In the genomic region with DNA sequence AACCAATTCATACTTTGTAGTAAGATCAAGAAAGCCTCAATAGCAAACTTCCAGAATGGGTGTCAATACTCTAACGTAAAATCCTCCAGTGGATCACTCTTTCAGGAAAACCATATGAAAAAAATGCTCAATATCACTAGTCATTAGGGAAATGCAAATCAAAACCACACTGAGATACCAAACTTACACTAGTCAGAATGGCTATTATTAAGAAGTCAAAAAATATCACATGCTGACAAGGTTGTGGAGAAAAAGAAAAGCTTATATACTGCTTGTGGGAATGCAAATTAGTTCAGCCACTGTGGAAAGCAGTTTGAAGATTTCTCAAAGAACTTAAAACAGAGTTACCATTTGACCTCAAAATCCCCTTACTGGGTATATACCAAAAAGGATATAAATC, we compare ENCODE assay signal across 16 cellular contexts.
DNase-seq lines count a peak whose midpoint lies in the region; ATAC-seq and TF ChIP-seq lines count a peak whose summit lies in the region.
"Had no signal": no experiment of that assay in that cellular context is flagged by ENCODE, and none has a peak within 500 bp of the region (broad histone marks: within the 10 kb centered on the region; RNA-seq: fewer than 3 reads in every experiment).

No MANE protein-coding gene starts in this region.

- peak; percentile 46 for ATAC-seq in GM18505 (IDR thresholded peaks at IDR 0.05; ENCODE audit: unreplicated experiment)
- ATAC-seq in GM19397 (IDR thresholded peaks at IDR 0.05; ENCODE audit: unreplicated experiment), result peak; percentile 50
- peak; percentile 65 for ATAC-seq in HG02763 (IDR thresholded peaks at IDR 0.05; ENCODE audit: unreplicated experiment)
- peak; percentile 58 for ATAC-seq in HG03378 (IDR thresholded peaks at IDR 0.05; ENCODE audit: unreplicated experiment)
- ATAC-seq: heart right ventricle had no signal

- H3K4me3 ChIP-seq in HAP-1, result no peak overlapping the region
- H3K4me3 ChIP-seq: esophagus muscularis mucosa, heart right ventricle, upper lobe of left lung had no signal

- no peak overlapping the region for H3K27ac ChIP-seq in RWPE1
- H3K27ac ChIP-seq: esophagus muscularis mucosa, heart right ventricle, upper lobe of left lung had no signal

- no peak for TF ChIP-seq CTCF in RWPE1 (conservative IDR thresholded peaks at IDR 0.05; ENCODE audit: low read depth)

- no peak for DNase-seq in RWPE1 (ENCODE audit: low spot score)
- DNase-seq in activated T-cell treated with anti-CD3 and anti-CD28 coated beads for 4 hours, result no peak
- DNase-seq in NCI-H446 treated with DMSO at 0.1 percent for 48 hours (lab: John Stamatoyannopoulos, UW), result no peak
- no peak for DNase-seq in HAP-1 (ENCODE audit: low spot score in 2 of 2)
- DNase-seq: ACHN; activated CD4-positive, alpha-beta T cell treated with anti-CD3 and anti-CD28 coated beads, Interleukin-2, amount 50 U/mL, for 4 hours; anterior cingulate cortex; heart right ventricle; NCI-H2081 treated with DMSO at 0.1 percent for 48 hours; Right ventricle myocardium superior had no signal

- POLR2A ChIA-PET in RWPE1 (lab: Yijun Ruan, JAX; ENCODE audit: low non-redundant PET), result no interaction called here

- no peaks in the 10 kb centered on the region for H3K36me3 ChIP-seq in HAP-1 (replicated peaks)
- H3K36me3 ChIP-seq: esophagus muscularis mucosa, heart right ventricle, upper lobe of left lung had no signal

- H3K9me3 ChIP-seq in HAP-1, result no peaks in the 10 kb centered on the region
- H3K9me3 ChIP-seq: esophagus muscularis mucosa, heart right ventricle, upper lobe of left lung had no signal

- no peaks in the 10 kb centered on the region for H3K4me1 ChIP-seq in HAP-1
- H3K4me1 ChIP-seq: esophagus muscularis mucosa, heart right ventricle, upper lobe of left lung had no signal

- TF ChIP-seq POLR2A in GM18505 (IDR thresholded peaks at IDR 0.05; ENCODE audit: borderline replicate concordance, extremely low read depth, insufficient read depth, insufficient read length), result no peak

- in situ Hi-C loops in HAP-1 (cut with MboI; ENCODE audit: low sequenced_read_pairs), result no loop called here

- no peaks in the 10 kb centered on the region for H3K27me3 ChIP-seq in HAP-1 (ENCODE audit: low read depth)
- H3K27me3 ChIP-seq: esophagus muscularis mucosa, heart right ventricle, upper lobe of left lung had no signal

- CTCF ChIA-PET in RWPE1 (lab: Yijun Ruan, JAX), result no interaction called here
